1 cellular context compared by ENCODE assay signal in genomic region chr6:33901822-33902816, GRCh38.
TF ChIP-seq lines count a peak whose summit lies in the region.

No MANE protein-coding gene starts in this region.

TF ChIP-seq in K562, 482 proteins besides CTCF, POLR2A, EP300 and RAD21 (continued from another document):
- TF ChIP-seq THAP12 (CRISPR knock-in tag; IDR thresholded peaks at IDR 0.05): no peak
- TF ChIP-seq SREBF2 (CRISPR knock-in tag; IDR thresholded peaks at IDR 0.05): no peak
- TF ChIP-seq TCF7 (IDR thresholded peaks at IDR 0.05; ENCODE audit: borderline replicate concordance): no peak
- no peak for TF ChIP-seq ZNF830 (CRISPR knock-in tag; IDR thresholded peaks at IDR 0.05)
- TF ChIP-seq HDAC8 (tag; IDR thresholded peaks at IDR 0.05): no peak
- 0 out of 2 replicates have a peak, but pooled peaks have one; percentile 21 for TF ChIP-seq POLR2AphosphoS5 (IDR thresholded peaks at IDR 0.05; ENCODE audit: control insufficient read depth, insufficient read depth, low read depth, low read length)
- no peak for TF ChIP-seq HMG20A (CRISPR knock-in tag; conservative IDR thresholded peaks at IDR 0.05)
- TF ChIP-seq TAF9B (IDR thresholded peaks at IDR 0.05; ENCODE audit: partially characterized antibody): no peak
- TF ChIP-seq PHTF2 (CRISPR knock-in tag; IDR thresholded peaks at IDR 0.05): no peak
- no peak for TF ChIP-seq PHF21A (IDR thresholded peaks at IDR 0.05; ENCODE audit: borderline replicate concordance, low read depth)
- TF ChIP-seq POLR2H (tag; IDR thresholded peaks at IDR 0.05; ENCODE audit: low read depth): no peak
- no peak for TF ChIP-seq ETV1 (tag; conservative IDR thresholded peaks at IDR 0.05; ENCODE audit: low read depth)
- no peak for TF ChIP-seq ZNF174 (CRISPR knock-in tag; IDR thresholded peaks at IDR 0.05)
- no peak for TF ChIP-seq STAG1 (CRISPR knock-in tag; IDR thresholded peaks at IDR 0.05; ENCODE audit: borderline replicate concordance)
TF ChIP-seq in K562: peak in this region for 40.
